ENCODE assay signal across 1 cellular context in the genomic region with DNA sequence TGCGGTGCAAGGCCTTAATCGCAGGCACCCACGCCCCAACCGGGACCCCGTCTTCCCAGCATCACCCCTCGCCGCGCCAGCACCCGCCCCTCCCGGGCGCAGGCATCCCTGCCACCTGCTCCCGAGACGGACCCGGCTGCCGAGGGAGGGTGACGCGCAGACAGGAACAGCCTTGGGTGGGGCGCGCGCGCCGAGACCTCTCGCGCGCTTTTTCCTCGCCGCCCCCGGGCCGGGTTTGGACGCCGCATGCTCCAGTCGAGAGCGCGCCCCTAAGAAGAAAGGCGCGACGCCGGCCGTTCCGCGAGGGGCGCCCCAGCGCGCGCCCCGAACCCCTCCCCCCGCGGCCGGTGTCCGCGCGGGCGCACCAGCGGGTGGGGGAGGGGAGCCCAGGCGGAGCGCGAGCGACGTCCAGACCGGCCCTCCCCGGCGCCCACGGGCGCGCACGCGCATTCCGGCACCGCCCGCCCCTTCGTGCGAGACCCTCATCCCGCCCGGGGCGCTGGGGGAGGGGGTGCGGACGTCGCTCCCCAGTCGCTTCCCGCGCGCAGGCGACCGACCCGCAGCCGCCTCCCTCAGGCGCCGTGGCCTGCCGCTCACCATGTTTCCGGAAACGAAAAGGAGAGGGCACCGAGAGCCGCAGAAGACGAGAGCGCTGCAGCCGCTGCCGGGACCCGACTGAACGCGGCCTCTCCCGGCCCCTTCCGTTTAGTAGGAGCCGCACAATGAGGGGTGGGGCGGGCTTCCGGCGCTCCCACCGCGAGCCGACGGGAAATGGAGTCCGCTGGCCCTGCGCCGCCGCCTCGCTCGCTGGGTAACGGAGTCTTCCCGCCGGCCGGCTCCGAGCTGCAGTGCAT.
TF ChIP-seq lines count a peak whose summit lies in the region.

A gene (minus strand): TSS at position 681 of the 854 bp plus-strand sequence. CDS start 81 bp downstream, at position 600.

TF ChIP-seq in K562, 482 proteins besides CTCF, POLR2A, EP300 and RAD21 (continued from another document and continues in another):
- TF ChIP-seq, protein P1, sequence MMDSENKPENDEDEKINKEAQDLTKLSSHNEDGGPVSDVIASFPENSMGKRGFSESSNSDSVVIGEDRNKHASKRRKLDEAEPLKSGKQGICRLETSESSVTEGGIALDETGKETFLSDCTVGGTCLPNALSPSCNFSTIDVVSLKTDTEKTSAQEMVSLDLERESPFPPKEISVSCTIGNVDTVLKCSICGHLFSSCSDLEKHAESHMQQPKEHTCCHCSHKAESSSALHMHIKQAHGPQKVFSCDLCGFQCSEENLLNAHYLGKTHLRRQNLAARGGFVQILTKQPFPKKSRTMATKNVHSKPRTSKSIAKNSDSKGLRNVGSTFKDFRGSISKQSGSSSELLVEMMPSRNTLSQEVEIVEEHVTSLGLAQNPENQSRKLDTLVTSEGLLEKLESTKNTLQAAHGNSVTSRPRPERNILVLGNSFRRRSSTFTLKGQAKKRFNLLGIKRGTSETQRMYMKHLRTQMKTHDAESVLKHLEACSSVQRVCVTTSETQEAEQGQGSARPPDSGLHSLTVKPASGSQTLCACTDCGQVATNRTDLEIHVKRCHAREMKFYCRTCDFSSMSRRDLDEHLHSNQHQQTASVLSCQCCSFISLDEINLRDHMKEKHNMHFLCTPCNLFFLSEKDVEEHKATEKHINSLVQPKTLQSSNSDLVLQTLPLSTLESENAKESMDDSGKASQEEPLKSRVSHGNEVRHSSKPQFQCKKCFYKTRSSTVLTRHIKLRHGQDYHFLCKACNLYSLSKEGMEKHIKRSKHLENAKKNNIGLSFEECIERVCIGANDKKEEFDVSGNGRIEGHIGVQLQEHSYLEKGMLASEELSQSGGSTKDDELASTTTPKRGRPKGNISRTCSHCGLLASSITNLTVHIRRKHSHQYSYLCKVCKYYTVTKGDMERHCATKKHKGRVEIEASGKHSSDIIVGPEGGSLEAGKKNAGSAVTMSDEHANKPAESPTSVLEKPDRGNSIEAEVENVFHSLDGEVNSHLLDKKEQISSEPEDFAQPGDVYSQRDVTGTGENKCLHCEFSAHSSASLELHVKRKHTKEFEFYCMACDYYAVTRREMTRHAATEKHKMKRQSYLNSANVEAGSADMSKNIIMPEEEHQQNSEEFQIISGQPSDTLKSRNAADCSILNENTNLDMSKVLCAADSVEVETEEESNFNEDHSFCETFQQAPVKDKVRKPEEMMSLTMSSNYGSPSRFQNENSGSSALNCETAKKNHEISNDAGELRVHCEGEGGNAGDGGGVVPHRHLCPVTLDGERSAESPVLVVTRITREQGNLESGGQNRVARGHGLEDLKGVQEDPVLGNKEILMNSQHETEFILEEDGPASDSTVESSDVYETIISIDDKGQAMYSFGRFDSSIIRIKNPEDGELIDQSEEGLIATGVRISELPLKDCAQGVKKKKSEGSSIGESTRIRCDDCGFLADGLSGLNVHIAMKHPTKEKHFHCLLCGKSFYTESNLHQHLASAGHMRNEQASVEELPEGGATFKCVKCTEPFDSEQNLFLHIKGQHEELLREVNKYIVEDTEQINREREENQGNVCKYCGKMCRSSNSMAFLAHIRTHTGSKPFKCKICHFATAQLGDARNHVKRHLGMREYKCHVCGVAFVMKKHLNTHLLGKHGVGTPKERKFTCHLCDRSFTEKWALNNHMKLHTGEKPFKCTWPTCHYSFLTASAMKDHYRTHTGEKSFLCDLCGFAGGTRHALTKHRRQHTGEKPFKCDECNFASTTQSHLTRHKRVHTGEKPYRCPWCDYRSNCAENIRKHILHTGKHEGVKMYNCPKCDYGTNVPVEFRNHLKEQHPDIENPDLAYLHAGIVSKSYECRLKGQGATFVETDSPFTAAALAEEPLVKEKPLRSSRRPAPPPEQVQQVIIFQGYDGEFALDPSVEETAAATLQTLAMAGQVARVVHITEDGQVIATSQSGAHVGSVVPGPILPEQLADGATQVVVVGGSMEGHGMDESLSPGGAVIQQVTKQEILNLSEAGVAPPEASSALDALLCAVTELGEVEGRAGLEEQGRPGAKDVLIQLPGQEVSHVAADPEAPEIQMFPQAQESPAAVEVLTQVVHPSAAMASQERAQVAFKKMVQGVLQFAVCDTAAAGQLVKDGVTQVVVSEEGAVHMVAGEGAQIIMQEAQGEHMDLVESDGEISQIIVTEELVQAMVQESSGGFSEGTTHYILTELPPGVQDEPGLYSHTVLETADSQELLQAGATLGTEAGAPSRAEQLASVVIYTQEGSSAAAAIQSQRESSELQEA (IDR thresholded peaks at IDR 0.05; ENCODE audit: low read depth), result no peak
- no peak for TF ChIP-seq RBM39 (optimal IDR thresholded peaks at IDR 0.05; ENCODE audit: low read depth, low read length)
- TF ChIP-seq, protein P2, sequence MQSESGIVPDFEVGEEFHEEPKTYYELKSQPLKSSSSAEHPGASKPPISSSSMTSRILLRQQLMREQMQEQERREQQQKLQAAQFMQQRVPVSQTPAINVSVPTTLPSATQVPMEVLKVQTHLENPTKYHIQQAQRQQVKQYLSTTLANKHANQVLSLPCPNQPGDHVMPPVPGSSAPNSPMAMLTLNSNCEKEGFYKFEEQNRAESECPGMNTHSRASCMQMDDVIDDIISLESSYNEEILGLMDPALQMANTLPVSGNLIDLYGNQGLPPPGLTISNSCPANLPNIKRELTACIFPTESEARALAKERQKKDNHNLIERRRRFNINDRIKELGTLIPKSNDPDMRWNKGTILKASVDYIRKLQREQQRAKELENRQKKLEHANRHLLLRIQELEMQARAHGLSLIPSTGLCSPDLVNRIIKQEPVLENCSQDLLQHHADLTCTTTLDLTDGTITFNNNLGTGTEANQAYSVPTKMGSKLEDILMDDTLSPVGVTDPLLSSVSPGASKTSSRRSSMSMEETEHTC (IDR thresholded peaks at IDR 0.05), result no peak
- TF ChIP-seq, protein P3, sequence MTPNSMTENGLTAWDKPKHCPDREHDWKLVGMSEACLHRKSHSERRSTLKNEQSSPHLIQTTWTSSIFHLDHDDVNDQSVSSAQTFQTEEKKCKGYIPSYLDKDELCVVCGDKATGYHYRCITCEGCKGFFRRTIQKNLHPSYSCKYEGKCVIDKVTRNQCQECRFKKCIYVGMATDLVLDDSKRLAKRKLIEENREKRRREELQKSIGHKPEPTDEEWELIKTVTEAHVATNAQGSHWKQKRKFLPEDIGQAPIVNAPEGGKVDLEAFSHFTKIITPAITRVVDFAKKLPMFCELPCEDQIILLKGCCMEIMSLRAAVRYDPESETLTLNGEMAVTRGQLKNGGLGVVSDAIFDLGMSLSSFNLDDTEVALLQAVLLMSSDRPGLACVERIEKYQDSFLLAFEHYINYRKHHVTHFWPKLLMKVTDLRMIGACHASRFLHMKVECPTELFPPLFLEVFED (CRISPR knock-in tag; conservative IDR thresholded peaks at IDR 0.05), result peak; percentile 59; the same call in 1 of the 2 replicates
- 0 out of 2 replicates have a peak, but pooled peaks have one; percentile 53 for TF ChIP-seq ZNF175 (CRISPR knock-in tag; IDR thresholded peaks at IDR 0.05; ENCODE audit: low read depth)
- TF ChIP-seq, protein P4, sequence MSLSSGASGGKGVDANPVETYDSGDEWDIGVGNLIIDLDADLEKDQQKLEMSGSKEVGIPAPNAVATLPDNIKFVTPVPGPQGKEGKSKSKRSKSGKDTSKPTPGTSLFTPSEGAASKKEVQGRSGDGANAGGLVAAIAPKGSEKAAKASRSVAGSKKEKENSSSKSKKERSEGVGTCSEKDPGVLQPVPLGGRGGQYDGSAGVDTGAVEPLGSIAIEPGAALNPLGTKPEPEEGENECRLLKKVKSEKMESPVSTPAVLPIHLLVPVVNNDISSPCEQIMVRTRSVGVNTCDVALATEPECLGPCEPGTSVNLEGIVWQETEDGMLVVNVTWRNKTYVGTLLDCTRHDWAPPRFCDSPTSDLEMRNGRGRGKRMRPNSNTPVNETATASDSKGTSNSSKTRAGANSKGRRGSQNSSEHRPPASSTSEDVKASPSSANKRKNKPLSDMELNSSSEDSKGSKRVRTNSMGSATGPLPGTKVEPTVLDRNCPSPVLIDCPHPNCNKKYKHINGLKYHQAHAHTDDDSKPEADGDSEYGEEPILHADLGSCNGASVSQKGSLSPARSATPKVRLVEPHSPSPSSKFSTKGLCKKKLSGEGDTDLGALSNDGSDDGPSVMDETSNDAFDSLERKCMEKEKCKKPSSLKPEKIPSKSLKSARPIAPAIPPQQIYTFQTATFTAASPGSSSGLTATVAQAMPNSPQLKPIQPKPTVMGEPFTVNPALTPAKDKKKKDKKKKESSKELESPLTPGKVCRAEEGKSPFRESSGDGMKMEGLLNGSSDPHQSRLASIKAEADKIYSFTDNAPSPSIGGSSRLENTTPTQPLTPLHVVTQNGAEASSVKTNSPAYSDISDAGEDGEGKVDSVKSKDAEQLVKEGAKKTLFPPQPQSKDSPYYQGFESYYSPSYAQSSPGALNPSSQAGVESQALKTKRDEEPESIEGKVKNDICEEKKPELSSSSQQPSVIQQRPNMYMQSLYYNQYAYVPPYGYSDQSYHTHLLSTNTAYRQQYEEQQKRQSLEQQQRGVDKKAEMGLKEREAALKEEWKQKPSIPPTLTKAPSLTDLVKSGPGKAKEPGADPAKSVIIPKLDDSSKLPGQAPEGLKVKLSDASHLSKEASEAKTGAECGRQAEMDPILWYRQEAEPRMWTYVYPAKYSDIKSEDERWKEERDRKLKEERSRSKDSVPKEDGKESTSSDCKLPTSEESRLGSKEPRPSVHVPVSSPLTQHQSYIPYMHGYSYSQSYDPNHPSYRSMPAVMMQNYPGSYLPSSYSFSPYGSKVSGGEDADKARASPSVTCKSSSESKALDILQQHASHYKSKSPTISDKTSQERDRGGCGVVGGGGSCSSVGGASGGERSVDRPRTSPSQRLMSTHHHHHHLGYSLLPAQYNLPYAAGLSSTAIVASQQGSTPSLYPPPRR (CRISPR knock-in tag; IDR thresholded peaks at IDR 0.05; ENCODE audit: borderline replicate concordance), result peak; percentile 54; the same call in 1 of the 2 replicates
- TF ChIP-seq ZNF586 (CRISPR knock-in tag; conservative IDR thresholded peaks at IDR 0.05), result no peak
- TF ChIP-seq NR2C1 (IDR thresholded peaks at IDR 0.05), result no peak
- TF ChIP-seq NR2C1 (tag; IDR thresholded peaks at IDR 0.05), result peak; percentile 76
- no peak; the same call in 1 of the 2 replicates for TF ChIP-seq TCF3 (CRISPR knock-in tag; IDR thresholded peaks at IDR 0.05)
- TF ChIP-seq MYBL2 (IDR thresholded peaks at IDR 0.05; ENCODE audit: low read depth), result no peak
- no peak for TF ChIP-seq MYBL2 (CRISPR knock-in tag; IDR thresholded peaks at IDR 0.05; ENCODE audit: borderline replicate concordance)
- TF ChIP-seq ZNF57 (CRISPR knock-in tag; IDR thresholded peaks at IDR 0.05), result 0 out of 2 replicates have a peak, but pooled peaks have one; percentile 36
- TF ChIP-seq SMAD3 (CRISPR knock-in tag; conservative IDR thresholded peaks at IDR 0.05), result peak; percentile 61; the same call in 1 of the 2 replicates
- peak; percentile 68 for TF ChIP-seq SIRT6 (IDR thresholded peaks at IDR 0.05; ENCODE audit: low read depth, low read length)
- no peak for TF ChIP-seq ZNF584 (CRISPR knock-in tag; IDR thresholded peaks at IDR 0.05; ENCODE audit: low read depth)
- TF ChIP-seq, protein P5, sequence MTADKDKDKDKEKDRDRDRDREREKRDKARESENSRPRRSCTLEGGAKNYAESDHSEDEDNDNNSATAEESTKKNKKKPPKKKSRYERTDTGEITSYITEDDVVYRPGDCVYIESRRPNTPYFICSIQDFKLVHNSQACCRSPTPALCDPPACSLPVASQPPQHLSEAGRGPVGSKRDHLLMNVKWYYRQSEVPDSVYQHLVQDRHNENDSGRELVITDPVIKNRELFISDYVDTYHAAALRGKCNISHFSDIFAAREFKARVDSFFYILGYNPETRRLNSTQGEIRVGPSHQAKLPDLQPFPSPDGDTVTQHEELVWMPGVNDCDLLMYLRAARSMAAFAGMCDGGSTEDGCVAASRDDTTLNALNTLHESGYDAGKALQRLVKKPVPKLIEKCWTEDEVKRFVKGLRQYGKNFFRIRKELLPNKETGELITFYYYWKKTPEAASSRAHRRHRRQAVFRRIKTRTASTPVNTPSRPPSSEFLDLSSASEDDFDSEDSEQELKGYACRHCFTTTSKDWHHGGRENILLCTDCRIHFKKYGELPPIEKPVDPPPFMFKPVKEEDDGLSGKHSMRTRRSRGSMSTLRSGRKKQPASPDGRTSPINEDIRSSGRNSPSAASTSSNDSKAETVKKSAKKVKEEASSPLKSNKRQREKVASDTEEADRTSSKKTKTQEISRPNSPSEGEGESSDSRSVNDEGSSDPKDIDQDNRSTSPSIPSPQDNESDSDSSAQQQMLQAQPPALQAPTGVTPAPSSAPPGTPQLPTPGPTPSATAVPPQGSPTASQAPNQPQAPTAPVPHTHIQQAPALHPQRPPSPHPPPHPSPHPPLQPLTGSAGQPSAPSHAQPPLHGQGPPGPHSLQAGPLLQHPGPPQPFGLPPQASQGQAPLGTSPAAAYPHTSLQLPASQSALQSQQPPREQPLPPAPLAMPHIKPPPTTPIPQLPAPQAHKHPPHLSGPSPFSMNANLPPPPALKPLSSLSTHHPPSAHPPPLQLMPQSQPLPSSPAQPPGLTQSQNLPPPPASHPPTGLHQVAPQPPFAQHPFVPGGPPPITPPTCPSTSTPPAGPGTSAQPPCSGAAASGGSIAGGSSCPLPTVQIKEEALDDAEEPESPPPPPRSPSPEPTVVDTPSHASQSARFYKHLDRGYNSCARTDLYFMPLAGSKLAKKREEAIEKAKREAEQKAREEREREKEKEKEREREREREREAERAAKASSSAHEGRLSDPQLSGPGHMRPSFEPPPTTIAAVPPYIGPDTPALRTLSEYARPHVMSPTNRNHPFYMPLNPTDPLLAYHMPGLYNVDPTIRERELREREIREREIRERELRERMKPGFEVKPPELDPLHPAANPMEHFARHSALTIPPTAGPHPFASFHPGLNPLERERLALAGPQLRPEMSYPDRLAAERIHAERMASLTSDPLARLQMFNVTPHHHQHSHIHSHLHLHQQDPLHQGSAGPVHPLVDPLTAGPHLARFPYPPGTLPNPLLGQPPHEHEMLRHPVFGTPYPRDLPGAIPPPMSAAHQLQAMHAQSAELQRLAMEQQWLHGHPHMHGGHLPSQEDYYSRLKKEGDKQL (CRISPR knock-in tag; IDR thresholded peaks at IDR 0.05; ENCODE audit: borderline replicate concordance), result no peak
- no peak for TF ChIP-seq XRCC3 (IDR thresholded peaks at IDR 0.05)
- peak; percentile 77 for TF ChIP-seq SMAD4 (CRISPR knock-in tag; conservative IDR thresholded peaks at IDR 0.05)
- TF ChIP-seq, protein P6, sequence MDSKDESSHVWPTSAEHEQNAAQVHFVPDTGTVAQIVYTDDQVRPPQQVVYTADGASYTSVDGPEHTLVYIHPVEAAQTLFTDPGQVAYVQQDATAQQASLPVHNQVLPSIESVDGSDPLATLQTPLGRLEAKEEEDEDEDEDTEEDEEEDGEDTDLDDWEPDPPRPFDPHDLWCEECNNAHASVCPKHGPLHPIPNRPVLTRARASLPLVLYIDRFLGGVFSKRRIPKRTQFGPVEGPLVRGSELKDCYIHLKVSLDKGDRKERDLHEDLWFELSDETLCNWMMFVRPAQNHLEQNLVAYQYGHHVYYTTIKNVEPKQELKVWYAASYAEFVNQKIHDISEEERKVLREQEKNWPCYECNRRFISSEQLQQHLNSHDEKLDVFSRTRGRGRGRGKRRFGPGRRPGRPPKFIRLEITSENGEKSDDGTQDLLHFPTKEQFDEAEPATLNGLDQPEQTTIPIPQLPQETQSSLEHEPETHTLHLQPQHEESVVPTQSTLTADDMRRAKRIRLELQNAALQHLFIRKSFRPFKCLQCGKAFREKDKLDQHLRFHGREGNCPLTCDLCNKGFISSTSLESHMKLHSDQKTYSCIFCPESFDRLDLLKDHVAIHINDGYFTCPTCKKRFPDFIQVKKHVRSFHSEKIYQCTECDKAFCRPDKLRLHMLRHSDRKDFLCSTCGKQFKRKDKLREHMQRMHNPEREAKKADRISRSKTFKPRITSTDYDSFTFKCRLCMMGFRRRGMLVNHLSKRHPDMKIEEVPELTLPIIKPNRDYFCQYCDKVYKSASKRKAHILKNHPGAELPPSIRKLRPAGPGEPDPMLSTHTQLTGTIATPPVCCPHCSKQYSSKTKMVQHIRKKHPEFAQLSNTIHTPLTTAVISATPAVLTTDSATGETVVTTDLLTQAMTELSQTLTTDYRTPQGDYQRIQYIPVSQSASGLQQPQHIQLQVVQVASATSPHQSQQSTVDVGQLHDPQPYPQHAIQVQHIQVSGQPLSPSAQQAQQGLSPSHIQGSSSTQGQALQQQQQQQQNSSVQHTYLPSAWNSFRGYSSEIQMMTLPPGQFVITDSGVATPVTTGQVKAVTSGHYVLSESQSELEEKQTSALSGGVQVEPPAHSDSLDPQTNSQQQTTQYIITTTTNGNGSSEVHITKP (IDR thresholded peaks at IDR 0.05; ENCODE audit: partially characterized antibody), result peak; percentile 53
